ENCODE assay signal across 20 cellular contexts in genomic region chr2:41927581-41928260, GRCh38.
DNase-seq lines count a peak whose midpoint lies in the region; ATAC-seq and TF ChIP-seq lines count a peak whose summit lies in the region.
"Had no signal": no experiment of that assay in that cellular context is flagged by ENCODE, and none has a peak within 500 bp of the region (broad histone marks: within the 10 kb centered on the region; RNA-seq: fewer than 3 reads in every experiment).

No MANE protein-coding gene starts in this region.

- H3K4me1 ChIP-seq in right cardiac atrium (ENCODE audit: control insufficient read depth, insufficient read depth, low read length) = peaks cover 35% of the 10 kb centered on the region
- H3K4me1 ChIP-seq in psoas muscle = peaks cover 74% of the 10 kb centered on the region
- no peaks in the 10 kb centered on the region for H3K4me1 ChIP-seq in aorta (ENCODE audit: control insufficient read depth in 1 of 2, insufficient read depth in 2 of 2, low read length in 2 of 2)
- H3K4me1 ChIP-seq: foreskin keratinocyte had no signal

- ATAC-seq in Right ventricle myocardium inferior (peak; percentile 5), right cardiac atrium (peak; percentile 15 to 31), psoas muscle (no peak), aorta (ENCODE audit: low FRiP score) (peak; percentile 12), HG02840 (IDR thresholded peaks at IDR 0.05; ENCODE audit: low FRiP score, unreplicated experiment) (no peak), GM18909 (IDR thresholded peaks at IDR 0.05; ENCODE audit: poor library complexity, unreplicated experiment) (no peak)
- ATAC-seq: activated T-helper 17 cell treated with anti-CD3 and anti-CD28 coated beads, Interleukin-2, amount 50 U/mL, for 72 hours; sciatic nerve; WTC11 had no signal

- H3K9me3 ChIP-seq in right cardiac atrium (ENCODE audit: control insufficient read depth, low read length) = no peaks in the 10 kb centered on the region
- no peaks in the 10 kb centered on the region for H3K9me3 ChIP-seq in psoas muscle
- H3K9me3 ChIP-seq in aorta (ENCODE audit: control insufficient read depth, low read length) = no peaks in the 10 kb centered on the region

- H3K4me3 ChIP-seq in right cardiac atrium (ENCODE audit: low read length) (no peak overlapping the region), psoas muscle (no peak overlapping the region), aorta (ENCODE audit: low read length in 2 of 2) (no peak overlapping the region)
- H3K4me3 ChIP-seq: lung had no signal

- peak; percentile 76 for DNase-seq in Right ventricle myocardium inferior (ENCODE audit: missing footprints)
- DNase-seq in cardiac septum (ENCODE audit: low spot score) = no peak
- peak; percentile 64 to 86 (median 81) for DNase-seq in right cardiac atrium
- no peak for DNase-seq in psoas muscle
- no peak for DNase-seq in aorta
- no peak for DNase-seq in NCI-H146 treated with DMSO at 0.1 percent for 48 hours (lab: John Stamatoyannopoulos, UW; ENCODE audit: unreplicated experiment)
- DNase-seq: 8988T; cortex of kidney; DMS79; NK-92 treated with Interleukin-12 subunit alpha and Interleukin-12 subunit beta, amount 100 ng/mL, for 24 hours; stimulated activated CD4-positive, alpha-beta T cell treated with anti-CD3 and anti-CD28 coated beads, Interleukin-4, amount 100 ng/mL, for 4 hours; T-helper 1 cell had no signal

- H3K36me3 ChIP-seq in psoas muscle (ENCODE audit: insufficient read depth in 1 of 2, low read depth in 1 of 2) (no peaks in the 10 kb centered on the region), aorta (ENCODE audit: control insufficient read depth in 1 of 2, insufficient read depth in 2 of 2, low read length in 1 of 2) (no peaks in the 10 kb centered on the region)

- H3K27me3 ChIP-seq in right cardiac atrium (ENCODE audit: control insufficient read depth, insufficient read depth) = no peaks in the 10 kb centered on the region
- no peaks in the 10 kb centered on the region for H3K27me3 ChIP-seq in psoas muscle (ENCODE audit: insufficient read depth in 3 of 3, low read length in 2 of 3)
- H3K27me3 ChIP-seq in aorta (ENCODE audit: control insufficient read depth in 1 of 2, insufficient read depth in 2 of 2, low read length in 1 of 2) = no peaks in the 10 kb centered on the region
- H3K27me3 ChIP-seq: foreskin keratinocyte had no signal

- TF ChIP-seq CTCF in psoas muscle (IDR thresholded peaks at IDR 0.05) = no peak

- intact Hi-C loops in Right ventricle myocardium inferior (cut with DNase I) = loop anchor here (2.0 kb wide), 2 partner anchors 17 to 127 kb away; no protein-coding TSS in a partner anchor
- intact Hi-C loops in cardiac septum (cut with DNase I) = loop anchor here (2.0 kb wide), 2 partner anchors 19 to 123 kb away; no protein-coding TSS in a partner anchor
- intact Hi-C loops in right cardiac atrium (cut with DNase I) = loop anchor here in 1 of 4 donors (5.0 kb wide), 1 partner anchor 125 kb away; no protein-coding TSS in a partner anchor
- intact Hi-C loops in psoas muscle (cut with DNase I) = loop anchor here (2.0 to 5.0 kb wide), 3 partner anchors 117 to 125 kb away; no protein-coding TSS in a partner anchor
- intact Hi-C loops in aorta (cut with DNase I) = no loop called here

- peak overlapping the region; percentile 87 for H3K27ac ChIP-seq in right cardiac atrium (ENCODE audit: low read length)
- peak overlapping the region; percentile 85 for H3K27ac ChIP-seq in psoas muscle
- H3K27ac ChIP-seq in aorta (ENCODE audit: low read depth in 1 of 2, low read length in 2 of 2) = no peak overlapping the region
- H3K27ac ChIP-seq: foreskin keratinocyte, KMS-11 had no signal

- 54% methylated on average over 10 of the region's 10 CpGs for WGBS in right cardiac atrium
- WGBS in psoas muscle, 3 donors = 42 to 59% (median 45%) methylated on average over 10 of the region's 10 CpGs
- 54 to 60% methylated on average over 10 of the region's 10 CpGs for WGBS in aorta, 2 donors

Comparison
In these comparisons a context has a peak if more than half of its experiments do, and no peak if none do; other contexts are left out.
1. DNase-seq: peak in Right ventricle myocardium inferior (single experiment) and right cardiac atrium (3 of 3); none in cardiac septum (single experiment), psoas muscle (0 of 2), aorta (0 of 2) and NCI-H146 treated with DMSO at 0.1 percent for 48 hours (single experiment).
2. ATAC-seq: peak in Right ventricle myocardium inferior (single experiment), right cardiac atrium (2 of 2) and aorta (single experiment); none in psoas muscle (0 of 4), HG02840 (single experiment) and GM18909 (single experiment).
3. H3K27ac ChIP-seq: peak in right cardiac atrium (single experiment) and psoas muscle (single experiment); none in aorta (0 of 2).
4. intact Hi-C loops: an anchor here in Right ventricle myocardium inferior (2.0 kb wide), cardiac septum (2.0 kb wide) and psoas muscle (2.0 to 5.0 kb wide); none called in aorta.